Comparison of ENCODE assay signal across 1 cellular context in the genomic region with DNA sequence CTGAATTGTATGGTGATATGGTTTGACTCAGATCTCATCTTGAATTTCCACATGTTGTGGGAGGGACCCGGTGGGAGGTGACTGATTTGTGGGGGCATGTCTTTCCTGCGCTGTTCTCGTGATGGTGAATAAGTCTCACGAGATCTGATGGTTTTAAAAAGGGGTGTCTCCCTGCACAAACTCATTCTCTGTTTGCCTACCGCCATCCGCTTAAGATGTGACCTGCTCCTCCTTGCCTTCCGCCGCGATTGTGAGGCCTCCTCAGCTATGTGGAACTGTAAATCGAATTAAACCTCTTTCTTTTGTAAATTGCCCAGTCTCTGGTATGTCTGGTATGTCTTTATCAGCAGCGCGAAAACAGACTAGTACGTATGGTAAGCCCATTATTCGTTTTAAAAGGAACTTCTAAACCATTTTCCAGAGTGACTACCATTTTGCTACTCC.
TF ChIP-seq lines count a peak whose summit lies in the region.

No MANE protein-coding gene starts in this region.

TF ChIP-seq in K562, 482 proteins besides CTCF, POLR2A, EP300 and RAD21 (continued from another document):
- TF ChIP-seq CHD2 (IDR thresholded peaks at IDR 0.05; ENCODE audit: low read depth, low read length): peak; percentile 71; the same call in 1 of the 2 replicates
- no peak for TF ChIP-seq FOXJ3 (CRISPR knock-in tag; IDR thresholded peaks at IDR 0.05)
- TF ChIP-seq TAF15 (IDR thresholded peaks at IDR 0.05; ENCODE audit: low read depth, low read length): no peak
- TF ChIP-seq, protein P1, sequence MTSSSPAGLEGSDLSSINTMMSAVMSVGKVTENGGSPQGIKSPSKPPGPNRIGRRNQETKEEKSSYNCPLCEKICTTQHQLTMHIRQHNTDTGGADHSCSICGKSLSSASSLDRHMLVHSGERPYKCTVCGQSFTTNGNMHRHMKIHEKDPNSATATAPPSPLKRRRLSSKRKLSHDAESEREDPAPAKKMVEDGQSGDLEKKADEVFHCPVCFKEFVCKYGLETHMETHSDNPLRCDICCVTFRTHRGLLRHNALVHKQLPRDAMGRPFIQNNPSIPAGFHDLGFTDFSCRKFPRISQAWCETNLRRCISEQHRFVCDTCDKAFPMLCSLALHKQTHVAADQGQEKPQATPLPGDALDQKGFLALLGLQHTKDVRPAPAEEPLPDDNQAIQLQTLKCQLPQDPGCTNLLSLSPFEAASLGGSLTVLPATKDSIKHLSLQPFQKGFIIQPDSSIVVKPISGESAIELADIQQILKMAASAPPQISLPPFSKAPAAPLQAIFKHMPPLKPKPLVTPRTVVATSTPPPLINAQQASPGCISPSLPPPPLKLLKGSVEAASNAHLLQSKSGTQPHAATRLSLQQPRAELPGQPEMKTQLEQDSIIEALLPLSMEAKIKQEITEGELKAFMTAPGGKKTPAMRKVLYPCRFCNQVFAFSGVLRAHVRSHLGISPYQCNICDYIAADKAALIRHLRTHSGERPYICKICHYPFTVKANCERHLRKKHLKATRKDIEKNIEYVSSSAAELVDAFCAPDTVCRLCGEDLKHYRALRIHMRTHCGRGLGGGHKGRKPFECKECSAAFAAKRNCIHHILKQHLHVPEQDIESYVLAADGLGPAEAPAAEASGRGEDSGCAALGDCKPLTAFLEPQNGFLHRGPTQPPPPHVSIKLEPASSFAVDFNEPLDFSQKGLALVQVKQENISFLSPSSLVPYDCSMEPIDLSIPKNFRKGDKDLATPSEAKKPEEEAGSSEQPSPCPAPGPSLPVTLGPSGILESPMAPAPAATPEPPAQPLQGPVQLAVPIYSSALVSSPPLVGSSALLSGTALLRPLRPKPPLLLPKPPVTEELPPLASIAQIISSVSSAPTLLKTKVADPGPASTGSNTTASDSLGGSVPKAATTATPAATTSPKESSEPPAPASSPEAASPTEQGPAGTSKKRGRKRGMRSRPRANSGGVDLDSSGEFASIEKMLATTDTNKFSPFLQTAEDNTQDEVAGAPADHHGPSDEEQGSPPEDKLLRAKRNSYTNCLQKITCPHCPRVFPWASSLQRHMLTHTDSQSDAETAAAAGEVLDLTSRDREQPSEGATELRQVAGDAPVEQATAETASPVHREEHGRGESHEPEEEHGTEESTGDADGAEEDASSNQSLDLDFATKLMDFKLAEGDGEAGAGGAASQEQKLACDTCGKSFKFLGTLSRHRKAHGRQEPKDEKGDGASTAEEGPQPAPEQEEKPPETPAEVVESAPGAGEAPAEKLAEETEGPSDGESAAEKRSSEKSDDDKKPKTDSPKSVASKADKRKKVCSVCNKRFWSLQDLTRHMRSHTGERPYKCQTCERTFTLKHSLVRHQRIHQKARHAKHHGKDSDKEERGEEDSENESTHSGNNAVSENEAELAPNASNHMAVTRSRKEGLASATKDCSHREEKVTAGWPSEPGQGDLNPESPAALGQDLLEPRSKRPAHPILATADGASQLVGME (CRISPR knock-in tag; IDR thresholded peaks at IDR 0.05): no peak
- TF ChIP-seq, protein P2, sequence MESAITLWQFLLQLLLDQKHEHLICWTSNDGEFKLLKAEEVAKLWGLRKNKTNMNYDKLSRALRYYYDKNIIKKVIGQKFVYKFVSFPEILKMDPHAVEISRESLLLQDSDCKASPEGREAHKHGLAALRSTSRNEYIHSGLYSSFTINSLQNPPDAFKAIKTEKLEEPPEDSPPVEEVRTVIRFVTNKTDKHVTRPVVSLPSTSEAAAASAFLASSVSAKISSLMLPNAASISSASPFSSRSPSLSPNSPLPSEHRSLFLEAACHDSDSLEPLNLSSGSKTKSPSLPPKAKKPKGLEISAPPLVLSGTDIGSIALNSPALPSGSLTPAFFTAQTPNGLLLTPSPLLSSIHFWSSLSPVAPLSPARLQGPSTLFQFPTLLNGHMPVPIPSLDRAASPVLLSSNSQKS (CRISPR knock-in tag; IDR thresholded peaks at IDR 0.05): no peak
- no peak for TF ChIP-seq KLF1 (tag; IDR thresholded peaks at IDR 0.05)
TF ChIP-seq in K562: peak in this region for 2.
